20 cellular contexts compared by ENCODE assay signal in the genomic region with DNA sequence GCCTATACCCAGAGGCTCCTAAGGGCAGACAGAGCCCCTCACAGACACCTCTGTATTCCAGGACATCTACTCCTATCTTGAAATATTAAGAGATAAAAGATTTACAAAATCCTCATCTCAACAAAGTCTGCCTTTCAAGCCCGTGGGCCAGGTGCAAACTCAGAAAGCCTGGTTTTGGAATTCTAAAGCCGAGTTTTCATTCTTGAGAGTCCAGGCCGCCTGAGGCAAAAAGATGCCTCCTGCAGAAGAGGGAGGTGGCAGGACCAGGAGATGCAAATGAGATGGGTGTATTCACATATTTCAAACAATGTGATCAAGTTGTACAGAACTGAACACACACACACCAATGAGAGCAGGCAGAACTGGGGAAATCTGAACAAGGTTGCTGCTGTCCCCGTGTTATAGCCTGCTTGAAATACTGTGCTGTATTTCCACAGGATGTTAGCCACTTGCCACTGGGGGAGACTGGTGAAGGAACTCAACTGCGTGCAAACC.
"Had no signal": no experiment of that assay in that cellular context is flagged by ENCODE, and none has a peak within 500 bp of the region (broad histone marks: within the 10 kb centered on the region; RNA-seq: fewer than 3 reads in every experiment).

No MANE protein-coding gene starts in this region.

- H3K9me3 Mint-ChIP-seq: activated CD4-positive, alpha-beta T cell treated with anti-CD3 and anti-CD28 coated beads, Interleukin-2, amount 10 ng/mL, durations not matched to agents 24 days and 14 days had no signal

- H3K9ac ChIP-seq: neural progenitor cell, parathyroid adenoma had no signal

- DNase-seq: activated CD4-positive, alpha-beta T cell treated with anti-CD3 and anti-CD28 coated beads, Interleukin-2, amount 10 ng/mL, durations not matched to agents 24 days and 14 days; activated CD4-positive, CD25-positive, alpha-beta regulatory T cell; activated CD8-positive, alpha-beta memory T cell treated with anti-CD3 and anti-CD28 coated beads, Interleukin-2, amount 50 U/mL, for 48 hours; activated effector memory CD4-positive, alpha-beta T cell treated with Interleukin-2 at 50 U/mL for 16 hours; activated naive CD4-positive, alpha-beta T cell treated with anti-CD3 and anti-CD28 coated beads, Interleukin-2, amount 50 U/mL, for 16 hours; cerebellar nuclear complex; effector CD8-positive, alpha-beta T cell; esophagus squamous epithelium; naive B cell; spleen; stimulated activated naive CD4-positive, alpha-beta T cell treated with Interleukin-2 at 50 U/mL for 16 hours; T-cell; T-helper 9 cell; transverse colon had no signal

- H3K27ac Mint-ChIP-seq: activated CD4-positive, alpha-beta T cell treated with anti-CD3 and anti-CD28 coated beads, Interleukin-2, amount 10 ng/mL, durations not matched to agents 24 days and 14 days; dendritic cell treated with granulocyte-macrophage colony-stimulating factor and Interleukin-4, amounts not matched to agents 40 ng/mL and 50 ng/mL, for 4 days; naive B cell; neural progenitor cell; T-cell had no signal

- ATAC-seq: left colon, SK-N-SH treated with all-trans-retinoic acid at 6 μM for 48 hours, T-cell had no signal

- H3K4me3 ChIP-seq: esophagus squamous epithelium, hepatocyte, neural progenitor cell, spleen, transverse colon had no signal

- H3K9me3 ChIP-seq: esophagus squamous epithelium had no signal

- H3K27ac ChIP-seq: hepatocyte, neural progenitor cell, parathyroid adenoma, spleen had no signal

- H3K27me3 ChIP-seq: esophagus squamous epithelium, hepatocyte, transverse colon had no signal

- H3K4me3 Mint-ChIP-seq: activated CD4-positive, alpha-beta T cell treated with anti-CD3 and anti-CD28 coated beads, Interleukin-2, amount 10 ng/mL, durations not matched to agents 24 days and 14 days; dendritic cell treated with granulocyte-macrophage colony-stimulating factor and Interleukin-4, amounts not matched to agents 40 ng/mL and 50 ng/mL, for 4 days; neural progenitor cell; T-cell had no signal

- H3K27me3 Mint-ChIP-seq: naive B cell had no signal

- H3K36me3 Mint-ChIP-seq: neural progenitor cell, T-cell had no signal

- H3K36me3 ChIP-seq: esophagus squamous epithelium, neural progenitor cell, spleen, transverse colon had no signal
